ENCODE assay signal across 13 cellular contexts in genomic region chr11:43924112-43924855, GRCh38. TPM values are rescaled to one million over a fixed set of nuclear protein-coding genes. Genes with fewer than 3 reads are reported as not detected.
A peak's percentile ranks its signal among the peaks of the same experiment; 100 is the strongest.
DNase-seq lines count a peak whose midpoint lies in the region; ATAC-seq, FAIRE-seq and TF ChIP-seq lines count a peak whose summit lies in the region.
"Had no signal": no experiment of that assay in that cellular context is flagged by ENCODE, and none has a peak within 500 bp of the region (broad histone marks: within the 10 kb centered on the region; RNA-seq: fewer than 3 reads in every experiment).

No MANE protein-coding gene starts in this region.

- FAIRE-seq in pancreas (lab: Jason Lieb, UNC), result no peak

- DNase-seq in foreskin keratinocyte (no peak), psoas muscle (peak in 1 of 2 donors; percentile 54), pancreas (no peak), SW 1271 (lab: John Stamatoyannopoulos, UW) (no peak)
- DNase-seq in activated naive CD4-positive, alpha-beta T cell (lab: John Stamatoyannopoulos, UW), result no peak
- DNase-seq: activated naive CD4-positive, alpha-beta T cell treated with Interleukin-2 at 50 U/mL for 16 hours; AML-193; NCI-H146; stimulated activated naive CD8-positive, alpha-beta T cell treated with anti-CD3 and anti-CD28 coated beads, Interleukin-15, amount 100 ng/mL, for 72 hours had no signal

- TF ChIP-seq CTCF in WI38 (IDR thresholded peaks at IDR 0.05; ENCODE audit: low read depth, low read length) (peak; percentile 10; the same call in 1 of the 2 replicates), foreskin keratinocyte (conservative IDR thresholded peaks at IDR 0.05) (peak; percentile 11), psoas muscle (IDR thresholded peaks at IDR 0.05) (peak; percentile 8), pancreas (IDR thresholded peaks at IDR 0.05) (no peak)

- H3K4me3 ChIP-seq in ACC112 (ENCODE audit: low read depth, low read length), result no peak overlapping the region
- H3K4me3 ChIP-seq in WI38 (ENCODE audit: low read depth, low read length), result peak overlapping the region; percentile 12; the same call in 1 of the 2 replicates
- H3K4me3 ChIP-seq in psoas muscle, result no peak overlapping the region
- H3K4me3 ChIP-seq in pancreas, result no peak overlapping the region

- H3K27ac ChIP-seq in ACC112 (ENCODE audit: low read depth, low read length), result peak overlapping the region; percentile 80; the same call in 1 of the 2 replicates
- peak overlapping the region; percentile 26 for H3K27ac ChIP-seq in foreskin keratinocyte
- peak overlapping the region; percentile 85 for H3K27ac ChIP-seq in psoas muscle
- H3K27ac ChIP-seq in pancreas, result no peak overlapping the region

- intact Hi-C loops in psoas muscle (cut with DNase I), result no loop called here
- intact Hi-C loops in pancreas (cut with DNase I), result loop anchor here in 1 of 3 donors (10.0 kb wide), 1 partner anchor 111 kb away; no protein-coding TSS in a partner anchor

- H3K36me3 ChIP-seq in ACC112 (ENCODE audit: insufficient read depth, low read length) (peaks cover 7% of the 10 kb centered on the region; the same call in 1 of the 2 replicates), psoas muscle (ENCODE audit: insufficient read depth in 1 of 2, low read depth in 1 of 2) (peaks cover 0 to 7% of the 10 kb centered on the region in 2 donors), pancreas (peaks cover 0 to 14% (median 0%) of the 10 kb centered on the region in 3 donors)

- H3K79me2 ChIP-seq in ACC112 (ENCODE audit: control insufficient read depth, insufficient read depth, low read length, unreplicated experiment), result no peaks in the 10 kb centered on the region

- H3K4me1 ChIP-seq in ACC112 (ENCODE audit: control insufficient read depth, insufficient read depth, low read length, unreplicated experiment) (peaks cover 45% of the 10 kb centered on the region), foreskin keratinocyte (peaks cover 9% of the 10 kb centered on the region), psoas muscle (peaks cover 32% of the 10 kb centered on the region), pancreas (peaks cover 0 to 7% (median 0%) of the 10 kb centered on the region in 3 donors)

- H2AFZ ChIP-seq in ACC112 (ENCODE audit: low read length, unreplicated experiment), result no peak overlapping the region

- no peaks in the 10 kb centered on the region for H3K27me3 ChIP-seq in ACC112 (ENCODE audit: insufficient read depth, low read length)
- H3K27me3 ChIP-seq in foreskin keratinocyte, result no peaks in the 10 kb centered on the region
- no peaks in the 10 kb centered on the region for H3K27me3 ChIP-seq in psoas muscle (ENCODE audit: insufficient read depth in 3 of 3, low read length in 2 of 3)
- no peaks in the 10 kb centered on the region for H3K27me3 ChIP-seq in pancreas

- no peak for ATAC-seq in foreskin keratinocyte
- no peak for ATAC-seq in psoas muscle
- no peak for ATAC-seq in pancreas
- ATAC-seq in GM19035 (IDR thresholded peaks at IDR 0.05; ENCODE audit: unreplicated experiment), result no peak
- ATAC-seq: stimulated activated naive CD8-positive, alpha-beta T cell treated with anti-CD3 and anti-CD28 coated beads, Interleukin-15, amount 100 ng/mL, for 72 hours had no signal

- H3K9me3 ChIP-seq in psoas muscle (no peaks in the 10 kb centered on the region), pancreas (no peaks in the 10 kb centered on the region)

- 89 to 92% (median 89%) methylated on average over 23 to 27 of the region's 27 CpGs for WGBS in psoas muscle, 3 donors
- 95 to 97% methylated on average over 27 of the region's 27 CpGs for WGBS in pancreas, 2 donors

RNA-seq across cellular contexts. Expression of gene C11orf96, which starts 18.2 kb away (rescaled TPM):
- total RNA-seq in foreskin keratinocyte, result not detected in 2 replicates
- not detected in 2 replicates for polyA plus RNA-seq in foreskin keratinocyte
- total RNA-seq in psoas muscle, result 100 to 1,000 TPM in 1 of 4 donors, 10 to 100 TPM in 3; 16.5 to 122 (median 61.0) TPM
- 10 to 100 TPM in 1 of 3 donors, 1 to 10 TPM in 2; 8.5 to 13.2 (median 10.0) TPM for polyA plus RNA-seq in psoas muscle
- total RNA-seq in pancreas, result 10 to 100 TPM in 3 of 6 donors, 1 to 10 TPM in 3; 3.7 to 45.1 (median 14.0) TPM
- 10 to 100 TPM; 28.4 to 33.1 TPM for polyA plus RNA-seq in pancreas
- total RNA-seq: G401 had no signal

RNA-seq across cellular contexts. Expression of gene ALKBH3, which starts 43.7 kb away (rescaled TPM):
- total RNA-seq in foreskin keratinocyte, result 40.8 and 44.8 TPM in 2 replicates
- polyA plus RNA-seq in foreskin keratinocyte, result 35.6 and 36.8 TPM in 2 replicates
- total RNA-seq in psoas muscle, result 10 to 100 TPM; 27.4 to 43.1 (median 37.9) TPM
- polyA plus RNA-seq in psoas muscle, result 10 to 100 TPM; 28.3 to 47.1 (median 28.8) TPM
- total RNA-seq in pancreas, result 10 to 100 TPM; 13.9 to 20.1 (median 17.0) TPM
- 10 to 100 TPM; 22.5 to 29.1 TPM for polyA plus RNA-seq in pancreas

Comparison
In these comparisons a context has a peak if more than half of its experiments do, and no peak if none do; other contexts are left out.
1. H3K27ac ChIP-seq: peak in ACC112 (single experiment), foreskin keratinocyte (single experiment) and psoas muscle (single experiment); none in pancreas (0 of 4).
2. CTCF ChIP-seq: peak in WI38 (single experiment), foreskin keratinocyte (single experiment) and psoas muscle (single experiment); none in pancreas (0 of 4).